In the genomic region with DNA sequence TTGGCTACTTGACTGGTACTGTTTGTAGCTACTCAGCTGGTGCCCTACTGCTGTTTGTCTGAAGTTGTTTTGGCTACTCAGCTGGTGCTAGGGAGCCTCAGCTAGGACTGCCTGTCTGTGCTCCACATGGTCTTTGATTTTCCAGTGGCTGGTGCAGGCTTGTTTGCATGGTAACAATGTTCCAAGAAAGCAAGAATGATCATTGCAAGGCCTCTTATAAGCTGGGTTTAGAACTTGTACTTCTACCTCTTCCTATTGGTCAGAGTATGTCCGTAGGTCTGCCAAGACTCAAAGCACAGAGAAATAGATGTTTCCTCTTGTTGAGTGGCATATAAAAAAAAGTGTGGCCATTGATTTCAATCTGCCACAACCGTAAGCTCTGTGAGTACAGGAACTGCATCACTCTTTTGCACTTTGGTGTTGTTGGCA, we compare ENCODE assay signal across 1 cellular context.
A peak's percentile ranks its signal among the peaks of the same experiment; 100 is the strongest.
TF ChIP-seq lines count a peak whose summit lies in the region.

No MANE protein-coding gene starts in this region.

TF ChIP-seq in GM12878, 131 proteins besides CTCF, POLR2A, EP300 and RAD21 (continued from another document):
- TF ChIP-seq PKNOX1 (IDR thresholded peaks at IDR 0.05), result peak; percentile 12; the same call in 1 of the 2 replicates
